Comparison of ENCODE assay signal across 1 cellular context in genomic region chr12:6269986-6270385, GRCh38.
TF ChIP-seq lines count a peak whose summit lies in the region.

No MANE protein-coding gene starts in this region.

TF ChIP-seq in H1, 55 proteins besides CTCF, POLR2A, EP300 and RAD21:
- TF ChIP-seq NRF1 (IDR thresholded peaks at IDR 0.05; ENCODE audit: low read depth, low read length) (no peak), POU5F1 (IDR thresholded peaks at IDR 0.05; ENCODE audit: low read depth, low read length) (no peak), BCL11A (IDR thresholded peaks at IDR 0.05; ENCODE audit: low read depth in 2 of 2, low read length in 2 of 2) (no peak), KDM1A (IDR thresholded peaks at IDR 0.05; ENCODE audit: borderline replicate concordance, low read length) (no peak), RNF2 (IDR thresholded peaks at IDR 0.05; ENCODE audit: borderline replicate concordance, low read depth, low read length, missing control alignments, poor library complexity, severe bottlenecking) (no peak), TAF7 (optimal IDR thresholded peaks at IDR 0.05; ENCODE audit: borderline replicate concordance, low read depth, low read length) (no peak), RBBP5 (IDR thresholded peaks at IDR 0.05; ENCODE audit: borderline replicate concordance, low read depth, low read length) (no peak), SP4 (IDR thresholded peaks at IDR 0.05; ENCODE audit: low read length) (no peak), HDAC2 (IDR thresholded peaks at IDR 0.05; ENCODE audit: borderline replicate concordance in 1 of 2, low read depth in 2 of 2, low read length in 2 of 2) (no peak), SP2 (IDR thresholded peaks at IDR 0.05; ENCODE audit: low read length) (no peak), SIRT6 (IDR thresholded peaks at IDR 0.05; ENCODE audit: low read length) (no peak), NANOG (IDR thresholded peaks at IDR 0.05; ENCODE audit: insufficient read depth, low read depth, low read length, poor library complexity, severe bottlenecking) (no peak), MAFK (IDR thresholded peaks at IDR 0.05; ENCODE audit: low read depth, low read length) (no peak), RXRA (IDR thresholded peaks at IDR 0.05; ENCODE audit: insufficient read depth, low read depth, low read length) (no peak), TEAD4 (IDR thresholded peaks at IDR 0.05; ENCODE audit: low read depth, low read length) (no peak), EGR1 (IDR thresholded peaks at IDR 0.05; ENCODE audit: borderline replicate concordance, low read depth, low read length) (no peak), SRF (IDR thresholded peaks at IDR 0.05; ENCODE audit: low read depth, low read length) (no peak), GTF2F1 (IDR thresholded peaks at IDR 0.05; ENCODE audit: borderline replicate concordance, low read depth, low read length) (no peak)
- TF ChIP-seq, protein P1, sequence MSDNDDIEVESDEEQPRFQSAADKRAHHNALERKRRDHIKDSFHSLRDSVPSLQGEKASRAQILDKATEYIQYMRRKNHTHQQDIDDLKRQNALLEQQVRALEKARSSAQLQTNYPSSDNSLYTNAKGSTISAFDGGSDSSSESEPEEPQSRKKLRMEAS (IDR thresholded peaks at IDR 0.05): no peak
